ENCODE assay signal across 11 cellular contexts in genomic region chr12:57340104-57340503, GRCh38.
A peak's percentile ranks its signal among the peaks of the same experiment; 100 is the strongest.
DNase-seq lines count a peak whose midpoint lies in the region; ATAC-seq and TF ChIP-seq lines count a peak whose summit lies in the region.
"Had no signal": no experiment of that assay in that cellular context is flagged by ENCODE, and none has a peak within 500 bp of the region (broad histone marks: within the 10 kb centered on the region; RNA-seq: fewer than 3 reads in every experiment).

No MANE protein-coding gene starts in this region.

- H3K36me3 ChIP-seq in left lung, result peaks cover 0 to 6% of the 10 kb centered on the region in 2 donors
- H3K36me3 ChIP-seq in tibial artery, result no peaks in the 10 kb centered on the region

- H3K9me3 ChIP-seq in left lung (no peaks in the 10 kb centered on the region), tibial artery (no peaks in the 10 kb centered on the region)
- H3K9me3 ChIP-seq: esophagus muscularis mucosa had no signal

- TF ChIP-seq CTCF in left lung (IDR thresholded peaks at IDR 0.05) (no peak), tibial artery (IDR thresholded peaks at IDR 0.05) (no peak), glutamatergic neuron (IDR thresholded peaks at IDR 0.05; ENCODE audit: partially characterized antibody, unreplicated experiment) (no peak)

- H3K27ac Mint-ChIP-seq in glutamatergic neuron (ENCODE audit: unreplicated experiment), result no peak overlapping the region
- H3K27ac Mint-ChIP-seq: T-helper 2 cell treated with Interferon-gamma antibody and Interleukin-4, amounts not matched to agents 5 μg/mL and 100 μg/mL, for 36 hours had no signal

- DNase-seq in SHP77 (lab: John Stamatoyannopoulos, UW) (peak; percentile 3 to 16), SHP77 treated with DMSO at 0.1 percent for 48 hours (lab: John Stamatoyannopoulos, UW) (no peak), cerebellar cortex (ENCODE audit: low spot score) (peak; percentile 72), left lung (peak in 1 of 2 donors; percentile 83), tibial artery (peak; percentile 55 to 70), glutamatergic neuron (no peak)
- DNase-seq: CD8-positive, alpha-beta memory T cell had no signal

- intact Hi-C loops in left lung (cut with DNase I), result no loop called here
- intact Hi-C loops in tibial artery (cut with DNase I; ENCODE audit: low total_unique reads), result no loop called here

- H3K4me3 ChIP-seq in left lung (no peak overlapping the region), tibial artery (no peak overlapping the region)
- H3K4me3 ChIP-seq: esophagus muscularis mucosa had no signal

- H3K4me1 ChIP-seq in left lung, result peaks cover 0 to 17% of the 10 kb centered on the region in 2 donors
- H3K4me1 ChIP-seq in tibial artery, result peaks cover 0 to 31% (median 6%) of the 10 kb centered on the region in 4 donors

- H3K4me3 Mint-ChIP-seq in glutamatergic neuron (ENCODE audit: unreplicated experiment), result no peak overlapping the region
- H3K4me3 Mint-ChIP-seq: CD8-positive, alpha-beta memory T cell; T-helper 2 cell treated with Interferon-gamma antibody and Interleukin-4, amounts not matched to agents 5 μg/mL and 100 μg/mL, for 36 hours had no signal

- H3K9me3 Mint-ChIP-seq in glutamatergic neuron (ENCODE audit: unreplicated experiment), result no peaks in the 10 kb centered on the region
- H3K9me3 Mint-ChIP-seq: CD8-positive, alpha-beta memory T cell had no signal

- H3K27me3 Mint-ChIP-seq in glutamatergic neuron (ENCODE audit: unreplicated experiment), result peaks cover 6% of the 10 kb centered on the region
- H3K27me3 Mint-ChIP-seq: CD8-positive, alpha-beta memory T cell had no signal

- H3K27me3 ChIP-seq in left lung (no peaks in the 10 kb centered on the region), tibial artery (no peaks in the 10 kb centered on the region)
- H3K27me3 ChIP-seq: esophagus muscularis mucosa had no signal

- H3K27ac ChIP-seq in left lung, result peak overlapping the region; percentile 8 to 33
- no peak overlapping the region for H3K27ac ChIP-seq in tibial artery
- H3K27ac ChIP-seq: esophagus muscularis mucosa had no signal

- peaks cover 5% of the 10 kb centered on the region for H3K36me3 Mint-ChIP-seq in glutamatergic neuron (ENCODE audit: unreplicated experiment)

- ATAC-seq in left lung, result peak; percentile 68
- ATAC-seq in HG03039 (IDR thresholded peaks at IDR 0.05; ENCODE audit: unreplicated experiment), result no peak
- ATAC-seq in GM18502 (IDR thresholded peaks at IDR 0.05; ENCODE audit: poor library complexity, unreplicated experiment), result no peak

- H3K4me1 Mint-ChIP-seq in glutamatergic neuron (ENCODE audit: low read depth, unreplicated experiment), result peaks cover 24% of the 10 kb centered on the region

Comparison
In these comparisons a context has a peak if more than half of its experiments do, and no peak if none do; other contexts are left out.
1. DNase-seq: peak in SHP77 (2 of 2), cerebellar cortex (single experiment) and tibial artery (2 of 2); none in SHP77 treated with DMSO at 0.1 percent for 48 hours (single experiment) and glutamatergic neuron (single experiment).
2. H3K27ac ChIP-seq: peak in left lung (2 of 2); none in tibial artery (0 of 2).